ENCODE assay signal across 17 cellular contexts in genomic region chr12:13277278-13277677, GRCh38.
DNase-seq lines count a peak whose midpoint lies in the region; ATAC-seq, FAIRE-seq and TF ChIP-seq lines count a peak whose summit lies in the region.
"Had no signal": no experiment of that assay in that cellular context is flagged by ENCODE, and none has a peak within 500 bp of the region (broad histone marks: within the 10 kb centered on the region; RNA-seq: fewer than 3 reads in every experiment).

No MANE protein-coding gene starts in this region.

- peaks cover 13% of the 10 kb centered on the region for H3K4me1 ChIP-seq in adipocyte (ENCODE audit: control insufficient read depth, insufficient read depth, low read length)
- H3K4me1 ChIP-seq in PC-3 (ENCODE audit: insufficient read depth, low read length): no peaks in the 10 kb centered on the region
- H3K4me1 ChIP-seq in PC-9 (replicated peaks; ENCODE audit: insufficient read depth): no peaks in the 10 kb centered on the region
- H3K4me1 ChIP-seq: A549 had no signal

- peak overlapping the region; percentile 68 for H3K27ac Mint-ChIP-seq in neural crest cell (ENCODE audit: unreplicated experiment)

- H3K4me3 Mint-ChIP-seq in neural crest cell: peak overlapping the region; percentile 21

- peaks cover 2% of the 10 kb centered on the region for H3K9me3 Mint-ChIP-seq in neural crest cell

- H3K4me2 ChIP-seq in PC-3 (ENCODE audit: low read length) (no peak overlapping the region), PC-9 (no peak overlapping the region)

- no peaks in the 10 kb centered on the region for H3K9me3 ChIP-seq in adipocyte (ENCODE audit: control insufficient read depth, low read length)
- no peaks in the 10 kb centered on the region for H3K9me3 ChIP-seq in PC-3 (ENCODE audit: low read length)
- H3K9me3 ChIP-seq in PC-9 (ENCODE audit: insufficient read depth, low read depth): no peaks in the 10 kb centered on the region; the same call in 1 of the 2 replicates
- H3K9me3 ChIP-seq: Caco-2, SJCRH30 had no signal

- CTCF ChIA-PET in PC-3 (lab: Charles Lee) (no interaction called here), PC-9 (lab: Charles Lee) (interaction anchor here (1.6 kb wide), 1 partner anchor 21 kb away, joined by 8 read pairs; no protein-coding TSS in a partner anchor)

- H3K27me3 ChIP-seq in adipocyte (replicated peaks; ENCODE audit: control insufficient read depth, insufficient read depth, low read length) (peaks cover 8% of the 10 kb centered on the region), PC-3 (ENCODE audit: low read length) (peaks cover 60% of the 10 kb centered on the region), PC-9 (ENCODE audit: insufficient read depth, low read depth) (no peaks in the 10 kb centered on the region)
- H3K27me3 ChIP-seq: SJCRH30 had no signal

- H3K36me3 ChIP-seq in adipocyte (ENCODE audit: control insufficient read depth, insufficient read depth, low read length, severe bottlenecking) (no peaks in the 10 kb centered on the region), PC-3 (ENCODE audit: low read depth, low read length) (no peaks in the 10 kb centered on the region), PC-9 (ENCODE audit: low read depth) (no peaks in the 10 kb centered on the region)
- H3K36me3 ChIP-seq: SJCRH30 had no signal

- H3K9ac ChIP-seq in adipocyte (ENCODE audit: low read length) (peak overlapping the region; percentile 44), PC-3 (ENCODE audit: low read length) (no peak overlapping the region)

- H3K27me3 Mint-ChIP-seq in neural crest cell (ENCODE audit: low read depth): peaks cover 4% of the 10 kb centered on the region

- no peaks in the 10 kb centered on the region for H3K9me2 ChIP-seq in PC-3 (replicated peaks; ENCODE audit: low read length)
- no peaks in the 10 kb centered on the region for H3K9me2 ChIP-seq in PC-9 (ENCODE audit: insufficient read depth)

- H2AFZ ChIP-seq in PC-3 (ENCODE audit: low read length) (no peak overlapping the region), PC-9 (no peak overlapping the region)

- BruUV-seq in PC-3 (replicated peaks; lab: Mats Ljungman, UMichigan) (no TSS peak), PC-9 (replicated peaks; lab: Mats Ljungman, UMichigan) (no TSS peak)

- DNase-seq in DMS79 (lab: John Stamatoyannopoulos, UW) (peak; percentile 88), NCI-H128 (lab: John Stamatoyannopoulos, UW; ENCODE audit: unreplicated experiment) (peak; percentile 55), adipocyte (ENCODE audit: low read depth) (no peak), neural crest cell (ENCODE audit: low read depth, low spot score) (peak; percentile 12), HTR-8/SVneo (ENCODE audit: insufficient read length, low spot score) (no peak), PC-3 (no peak), PC-9 (no peak)
- DNase-seq in stimulated activated naive CD4-positive, alpha-beta T cell (lab: John Stamatoyannopoulos, UW): no peak
- DNase-seq: Caco-2, DND-41, H7, MV-4-11, NCI-H2171 treated with DMSO at 0.1 percent for 48 hours, NCI-H510A treated with DMSO at 0.1 percent for 48 hours, SJCRH30 had no signal

- H3F3A ChIP-seq in PC-3 (ENCODE audit: low read length, unreplicated experiment): no peaks in the 10 kb centered on the region
- H3F3A ChIP-seq in PC-9 (ENCODE audit: insufficient read depth, low read depth): no peaks in the 10 kb centered on the region

- no peak for TF ChIP-seq CTCF in neural crest cell (conservative IDR thresholded peaks at IDR 0.05)
- no peak for TF ChIP-seq CTCF in PC-3 (conservative IDR thresholded peaks at IDR 0.05; ENCODE audit: low read depth, low read length)
- TF ChIP-seq CTCF in PC-9 (conservative IDR thresholded peaks at IDR 0.05): no peak

- H3K4me3 ChIP-seq in adipocyte (ENCODE audit: low read length): no peak overlapping the region
- H3K4me3 ChIP-seq in PC-3 (ENCODE audit: low read length): no peak overlapping the region
- H3K4me3 ChIP-seq in PC-9: no peak overlapping the region
- H3K4me3 ChIP-seq: A549 had no signal

- H3K79me2 ChIP-seq in PC-3 (ENCODE audit: low read length) (no peaks in the 10 kb centered on the region), PC-9 (ENCODE audit: low read depth) (no peaks in the 10 kb centered on the region)

- peaks cover 31% of the 10 kb centered on the region for H3K4me1 Mint-ChIP-seq in neural crest cell

- intact Hi-C loops in PC-3 (cut with micrococcal nuclease) (loop anchor here (5.0 kb wide), 1 partner anchor 85 kb away; no protein-coding TSS in a partner anchor), PC-9 (cut with micrococcal nuclease; ENCODE audit: unreplicated experiment) (no loop called here)

- POLR2A ChIA-PET in PC-3 (lab: Charles Lee; ENCODE audit: unreplicated experiment): no interaction called here
- POLR2A ChIA-PET in PC-9 (lab: Charles Lee; ENCODE audit: unreplicated experiment): no interaction called here

- H4K20me1 ChIP-seq in PC-3 (ENCODE audit: low read length) (no peaks in the 10 kb centered on the region), PC-9 (ENCODE audit: insufficient read depth) (no peaks in the 10 kb centered on the region)

- no peaks in the 10 kb centered on the region for H3K36me3 Mint-ChIP-seq in neural crest cell (ENCODE audit: low read depth)

- FAIRE-seq in HTR-8/SVneo (lab: Jason Lieb, UNC): no peak

- no peak for ATAC-seq in PC-3

- no peak overlapping the region for H3K27ac ChIP-seq in PC-3 (ENCODE audit: low read length)
- H3K27ac ChIP-seq in PC-9: no peak overlapping the region
- H3K27ac ChIP-seq: A549, RWPE1, SJCRH30 had no signal

Comparison
In these comparisons a context has a peak if more than half of its experiments do, and no peak if none do; other contexts are left out.
1. DNase-seq: peak in DMS79 (single experiment), NCI-H128 (single experiment) and neural crest cell (single experiment); none in adipocyte (single experiment), HTR-8/SVneo (single experiment), PC-3 (single experiment), stimulated activated naive CD4-positive, alpha-beta T cell (0 of 6) and PC-9 (0 of 2).